ENCODE assay signal across 10 cellular contexts in the genomic region with DNA sequence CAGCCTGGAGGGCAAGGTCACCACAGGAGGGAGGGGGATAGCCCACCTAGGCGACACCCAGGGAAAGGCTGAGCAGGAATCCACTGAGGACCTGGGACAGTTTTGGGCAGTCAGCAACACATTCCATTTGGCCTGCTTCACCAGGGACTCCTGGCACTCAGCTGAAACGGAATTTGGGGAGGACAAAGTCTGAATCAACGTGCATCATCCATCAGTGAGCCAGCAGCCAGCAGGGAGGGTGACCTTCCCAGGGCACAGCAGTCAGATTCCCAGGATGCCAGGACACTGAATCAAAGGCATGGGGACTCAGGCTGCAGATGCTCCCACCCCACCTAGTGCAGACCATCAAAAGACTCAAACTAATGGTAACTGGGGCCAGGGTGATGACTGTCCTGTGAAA. TPM values are rescaled to one million over a fixed set of nuclear protein-coding genes. Genes with fewer than 3 reads are reported as not detected.
DNase-seq lines count a peak whose midpoint lies in the region; ATAC-seq and TF ChIP-seq lines count a peak whose summit lies in the region.
"Had no signal": no experiment of that assay in that cellular context is flagged by ENCODE, and none has a peak within 500 bp of the region (broad histone marks: within the 10 kb centered on the region; RNA-seq: fewer than 3 reads in every experiment).

No MANE protein-coding gene starts in this region.

- no peaks in the 10 kb centered on the region for H3K9me3 Mint-ChIP-seq in MCF 10A (ENCODE audit: unreplicated experiment)
- H3K9me3 Mint-ChIP-seq in glutamatergic neuron (ENCODE audit: unreplicated experiment) = peaks cover 6% of the 10 kb centered on the region
- H3K9me3 Mint-ChIP-seq: natural killer cell treated with Interleukin-12 subunit alpha and Interleukin-12 subunit beta and Interleukin-15 and Interleukin-18, amount 100 ng/mL, for 72 hours had no signal

- no peaks in the 10 kb centered on the region for H3K9me3 ChIP-seq in breast epithelium

- POLR2A ChIA-PET in MCF 10A (lab: Yijun Ruan, JAX) = interaction anchor here (1.2 to 1.7 kb wide), 2 partner anchors 9 to 18 kb away, joined by 4 to 5 read pairs; no protein-coding TSS in a partner anchor

- CTCF ChIA-PET in MCF 10A (lab: Yijun Ruan, JAX) = interaction anchor here (0.6 to 5.1 kb wide), 7 partner anchors 9 to 196 kb away, joined by 3 to 40 read pairs (median 3); a partner anchor contains a TSS

- H3K27ac Mint-ChIP-seq in MCF 10A (ENCODE audit: low read depth, unreplicated experiment) = peak overlapping the region; percentile 16
- H3K27ac Mint-ChIP-seq in glutamatergic neuron (ENCODE audit: unreplicated experiment) = no peak overlapping the region
- H3K27ac Mint-ChIP-seq: natural killer cell treated with Interleukin-12 subunit alpha and Interleukin-12 subunit beta and Interleukin-15 and Interleukin-18, amount 100 ng/mL, for 72 hours had no signal

- no TSS peak for BruUV-seq in MCF 10A (replicated peaks; lab: Mats Ljungman, UMichigan)

- H3K27me3 ChIP-seq in breast epithelium = no peaks in the 10 kb centered on the region

- H3K4me1 Mint-ChIP-seq in MCF 10A (ENCODE audit: insufficient read depth, unreplicated experiment) (peaks cover 53% of the 10 kb centered on the region), glutamatergic neuron (ENCODE audit: low read depth, unreplicated experiment) (peaks cover 28% of the 10 kb centered on the region)

- peak; percentile 41 for DNase-seq in MCF 10A (ENCODE audit: unreplicated experiment)
- no peak for DNase-seq in breast epithelium (ENCODE audit: low spot score in 2 of 2)
- no peak for DNase-seq in glutamatergic neuron
- peak; percentile 37 for DNase-seq in ureter (ENCODE audit: low spot score)
- DNase-seq in NCI-H2227 treated with DMSO at 0.1 percent for 48 hours (lab: John Stamatoyannopoulos, UW) = no peak
- no peak for DNase-seq in H4 (ENCODE audit: low spot score)
- DNase-seq: NCI-H69 had no signal

- peaks cover 5 to 19% of the 10 kb centered on the region in 2 donors for H3K4me1 ChIP-seq in breast epithelium

- no peak for ATAC-seq in HG03139 (IDR thresholded peaks at IDR 0.05; ENCODE audit: unreplicated experiment)
- ATAC-seq: natural killer cell treated with Interleukin-12 subunit alpha and Interleukin-12 subunit beta and Interleukin-15 and Interleukin-18, amount 100 ng/mL, for 72 hours had no signal

- TF ChIP-seq CTCF in MCF 10A (IDR thresholded peaks at IDR 0.05; ENCODE audit: unreplicated experiment) (no peak), breast epithelium (IDR thresholded peaks at IDR 0.05) (no peak), WI38 (IDR thresholded peaks at IDR 0.05; ENCODE audit: low read depth, low read length) (no peak), glutamatergic neuron (IDR thresholded peaks at IDR 0.05; ENCODE audit: partially characterized antibody, unreplicated experiment) (no peak)

- no peaks in the 10 kb centered on the region for H3K36me3 ChIP-seq in breast epithelium

- no peak overlapping the region for H3K4me3 ChIP-seq in breast epithelium
- H3K4me3 ChIP-seq in WI38 (ENCODE audit: low read depth, low read length) = 0 out of 2 replicates have a peak overlapping the region, but pooled peaks have one; percentile 7

- intact Hi-C loops in MCF 10A (cut with micrococcal nuclease) (loop anchor here (1.0 kb wide), 1 partner anchor 199 kb away; no protein-coding TSS in a partner anchor), breast epithelium (cut with DNase I; ENCODE audit: low total_unique reads) (no loop called here)

- H3K36me3 Mint-ChIP-seq in MCF 10A (ENCODE audit: insufficient read depth, unreplicated experiment) (peaks cover 77% of the 10 kb centered on the region), glutamatergic neuron (ENCODE audit: unreplicated experiment) (peaks cover 10% of the 10 kb centered on the region)
- H3K36me3 Mint-ChIP-seq: natural killer cell treated with Interleukin-12 subunit alpha and Interleukin-12 subunit beta and Interleukin-15 and Interleukin-18, amount 100 ng/mL, for 72 hours had no signal

- no peaks in the 10 kb centered on the region for H3K27me3 Mint-ChIP-seq in MCF 10A (ENCODE audit: insufficient read depth, unreplicated experiment)
- peaks cover 9% of the 10 kb centered on the region for H3K27me3 Mint-ChIP-seq in glutamatergic neuron (ENCODE audit: unreplicated experiment)
- H3K27me3 Mint-ChIP-seq: natural killer cell treated with Interleukin-12 subunit alpha and Interleukin-12 subunit beta and Interleukin-15 and Interleukin-18, amount 100 ng/mL, for 72 hours had no signal

- H3K27ac ChIP-seq in breast epithelium = no peak overlapping the region

- TF ChIP-seq POLR2A in breast epithelium (IDR thresholded peaks at IDR 0.05) = no peak

- H3K4me3 Mint-ChIP-seq in MCF 10A (ENCODE audit: unreplicated experiment) (no peak overlapping the region), glutamatergic neuron (ENCODE audit: unreplicated experiment) (peak overlapping the region; percentile 45)
- H3K4me3 Mint-ChIP-seq: natural killer cell treated with Interleukin-12 subunit alpha and Interleukin-12 subunit beta and Interleukin-15 and Interleukin-18, amount 100 ng/mL, for 72 hours had no signal

RNA-seq across cellular contexts. Expression of a gene that starts 4.6 kb away (rescaled TPM):
- total RNA-seq in MCF 10A (2022) = 31.5 and 34.0 TPM in 2 replicates
- 10 to 100 TPM; 11.5 to 18.9 (median 13.4) TPM for total RNA-seq in breast epithelium
- 74.0 TPM for total RNA-seq in glutamatergic neuron (ENCODE audit: unreplicated experiment)
- total RNA-seq in ureter = 21.7 TPM
- total RNA-seq in H4 (2014; rRNA removed; shearing (Covaris generic)) = 9.1 and 10.0 TPM in 2 replicates

RNA-seq across cellular contexts. Expression of a gene that starts 16.9 kb away (rescaled TPM):
- total RNA-seq in MCF 10A (2022) (35.8 and 36.2 TPM in 2 replicates), breast epithelium (10 to 100 TPM; 23.2 to 31.6 (median 27.2) TPM), glutamatergic neuron (ENCODE audit: unreplicated experiment) (30.5 TPM), ureter (30.1 TPM)
- 14.4 and 14.7 TPM in 2 replicates for total RNA-seq in H4 (2014; rRNA removed; shearing (Covaris generic))

RNA-seq across cellular contexts. Expression of a gene that starts 37.8 kb away (rescaled TPM):
- 88.8 and 103 TPM in 2 replicates for total RNA-seq in MCF 10A (2022)
- total RNA-seq in breast epithelium = 10 to 100 TPM; 11.5 to 84.3 (median 77.7) TPM
- total RNA-seq in glutamatergic neuron (ENCODE audit: unreplicated experiment) = 60.2 TPM
- 71.0 TPM for total RNA-seq in ureter
- total RNA-seq in H4 (2014; rRNA removed; shearing (Covaris generic)) = 5.2 and 5.3 TPM in 2 replicates

Comparison
In these comparisons a context has a peak if more than half of its experiments do, and no peak if none do; other contexts are left out.
1. DNase-seq: peak in MCF 10A (single experiment) and ureter (single experiment); none in breast epithelium (0 of 2), glutamatergic neuron (single experiment), NCI-H2227 treated with DMSO at 0.1 percent for 48 hours (single experiment) and H4 (single experiment).